Comparison of ENCODE assay signal across 16 cellular contexts in the genomic region with DNA sequence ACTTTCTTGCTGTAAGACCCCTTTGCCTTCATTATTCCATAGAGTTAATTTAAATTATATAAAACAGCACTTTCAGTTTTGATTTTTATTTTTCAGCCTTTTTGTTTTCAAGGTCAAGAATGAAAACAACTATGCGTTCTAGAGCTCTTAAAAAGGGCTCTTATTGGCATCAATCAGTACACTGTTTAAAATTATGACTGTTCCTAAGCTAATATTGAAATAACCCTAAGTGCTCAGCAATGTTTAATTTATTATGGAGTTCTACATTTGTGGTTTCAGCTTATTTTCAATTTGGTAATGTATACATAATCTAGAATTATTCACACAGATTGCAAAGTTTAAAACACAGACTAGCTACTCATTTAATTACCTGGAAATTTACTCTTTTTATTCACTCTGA.
DNase-seq lines count a peak whose midpoint lies in the region; ATAC-seq and TF ChIP-seq lines count a peak whose summit lies in the region.
"Had no signal": no experiment of that assay in that cellular context is flagged by ENCODE, and none has a peak within 500 bp of the region (broad histone marks: within the 10 kb centered on the region; RNA-seq: fewer than 3 reads in every experiment).

No MANE protein-coding gene starts in this region.

- POLR2A ChIA-PET in CD4-positive, alpha-beta memory T cell (lab: Charles Lee; ENCODE audit: partially characterized antibody), result interaction anchor here (0.7 to 1.6 kb wide), 5 partner anchors 17 to 264 kb away, joined by 3 to 4 read pairs (median 3); no protein-coding TSS in a partner anchor

- no peaks in the 10 kb centered on the region for H3K27me3 ChIP-seq in CD4-positive, CD25-positive, alpha-beta regulatory T cell (ENCODE audit: control insufficient read depth, insufficient read depth, low read length)
- H3K27me3 ChIP-seq in CD4-positive, alpha-beta memory T cell (ENCODE audit: insufficient read depth, low read length), result no peaks in the 10 kb centered on the region
- H3K27me3 ChIP-seq in psoas muscle (ENCODE audit: insufficient read depth in 3 of 3, low read length in 2 of 3), result no peaks in the 10 kb centered on the region
- H3K27me3 ChIP-seq: SJSA1 had no signal

- H3K9me3 Mint-ChIP-seq in CD4-positive, CD25-positive, alpha-beta regulatory T cell, result no peaks in the 10 kb centered on the region
- peaks cover 0 to 4% (median 0%) of the 10 kb centered on the region in 8 donors for H3K9me3 Mint-ChIP-seq in CD4-positive, alpha-beta memory T cell
- H3K9me3 Mint-ChIP-seq in central memory CD8-positive, alpha-beta T cell, result no peaks in the 10 kb centered on the region
- H3K9me3 Mint-ChIP-seq: CD8-positive, alpha-beta memory T cell had no signal

- peaks cover 50 to 75% (median 65%) of the 10 kb centered on the region in 4 donors for H3K4me1 Mint-ChIP-seq in CD4-positive, CD25-positive, alpha-beta regulatory T cell
- peaks cover 46 to 78% (median 57%) of the 10 kb centered on the region in 4 donors for H3K4me1 Mint-ChIP-seq in CD4-positive, alpha-beta memory T cell
- peaks cover 62% of the 10 kb centered on the region for H3K4me1 Mint-ChIP-seq in central memory CD8-positive, alpha-beta T cell

- no peak overlapping the region for H3K4me3 Mint-ChIP-seq in CD4-positive, CD25-positive, alpha-beta regulatory T cell
- no peak overlapping the region for H3K4me3 Mint-ChIP-seq in CD4-positive, alpha-beta memory T cell
- H3K4me3 Mint-ChIP-seq in central memory CD8-positive, alpha-beta T cell, result no peak overlapping the region

- no peak for TF ChIP-seq CTCF in psoas muscle (IDR thresholded peaks at IDR 0.05)

- H3K36me3 Mint-ChIP-seq in CD4-positive, CD25-positive, alpha-beta regulatory T cell, result peaks cover 42% of the 10 kb centered on the region
- H3K36me3 Mint-ChIP-seq in CD4-positive, alpha-beta memory T cell, result peaks cover 49 to 79% of the 10 kb centered on the region in 2 donors
- H3K36me3 Mint-ChIP-seq in central memory CD8-positive, alpha-beta T cell (ENCODE audit: insufficient read depth), result peaks cover 74% of the 10 kb centered on the region

- H3K4me3 ChIP-seq in CD4-positive, CD25-positive, alpha-beta regulatory T cell (ENCODE audit: low read depth, low read length), result no peak overlapping the region
- no peak overlapping the region for H3K4me3 ChIP-seq in CD4-positive, alpha-beta memory T cell (ENCODE audit: low read length in 2 of 2)
- H3K4me3 ChIP-seq in psoas muscle, result no peak overlapping the region
- H3K4me3 ChIP-seq: SJSA1 had no signal

- H3K27ac ChIP-seq in CD4-positive, CD25-positive, alpha-beta regulatory T cell (ENCODE audit: insufficient read depth, low read length, poor library complexity, severe bottlenecking), result peak overlapping the region; percentile 55
- no peak overlapping the region for H3K27ac ChIP-seq in CD4-positive, alpha-beta memory T cell (ENCODE audit: low read depth, low read length)
- peak overlapping the region; percentile 18 for H3K27ac ChIP-seq in psoas muscle
- H3K27ac ChIP-seq: HL-60, SJSA1 had no signal

- no peak overlapping the region for H3K27ac Mint-ChIP-seq in CD4-positive, CD25-positive, alpha-beta regulatory T cell
- H3K27ac Mint-ChIP-seq in CD4-positive, alpha-beta memory T cell, result peak overlapping the region in 4 of 7 donors; percentile 57 to 95 (median 86)
- H3K27ac Mint-ChIP-seq in central memory CD8-positive, alpha-beta T cell (ENCODE audit: low read depth), result peak overlapping the region; percentile 96

- CTCF ChIA-PET in CD4-positive, alpha-beta memory T cell (lab: Charles Lee; ENCODE audit: partially characterized antibody), result interaction anchor here (0.8 to 10.7 kb wide), 11 partner anchors 9 to 529 kb away, joined by 3 to 126 read pairs (median 5); no protein-coding TSS in a partner anchor

- H3K9me3 ChIP-seq in CD4-positive, CD25-positive, alpha-beta regulatory T cell (ENCODE audit: control insufficient read depth in 2 of 2, low read length in 2 of 2), result no peaks in the 10 kb centered on the region
- no peaks in the 10 kb centered on the region for H3K9me3 ChIP-seq in CD4-positive, alpha-beta memory T cell (ENCODE audit: control insufficient read depth in 1 of 2, low read length in 2 of 2)
- H3K9me3 ChIP-seq in psoas muscle, result no peaks in the 10 kb centered on the region
- H3K9me3 ChIP-seq: SJSA1 had no signal

- 81 to 86% (median 83%) methylated on average over 1 of the region's 1 CpG for WGBS in psoas muscle, 3 donors

- H3K36me3 ChIP-seq in CD4-positive, CD25-positive, alpha-beta regulatory T cell (ENCODE audit: control insufficient read depth, insufficient read depth, low read length), result peaks cover 78% of the 10 kb centered on the region
- H3K36me3 ChIP-seq in CD4-positive, alpha-beta memory T cell (ENCODE audit: insufficient read depth, low read length), result peaks cover 47% of the 10 kb centered on the region
- H3K36me3 ChIP-seq in psoas muscle (ENCODE audit: insufficient read depth in 1 of 2, low read depth in 1 of 2), result peaks cover 0 to 80% of the 10 kb centered on the region in 2 donors

- no peaks in the 10 kb centered on the region for H3K27me3 Mint-ChIP-seq in CD4-positive, CD25-positive, alpha-beta regulatory T cell
- H3K27me3 Mint-ChIP-seq in CD4-positive, alpha-beta memory T cell, result no peaks in the 10 kb centered on the region
- no peaks in the 10 kb centered on the region for H3K27me3 Mint-ChIP-seq in central memory CD8-positive, alpha-beta T cell

- intact Hi-C loops in CD4-positive, alpha-beta memory T cell (cut with micrococcal nuclease), result loop anchor here (10.0 kb wide), 1 partner anchor 143 kb away; no protein-coding TSS in a partner anchor
- intact Hi-C loops in psoas muscle (cut with DNase I), result loop anchor here (10.0 kb wide), 3 partner anchors 143 to 373 kb away; no protein-coding TSS in a partner anchor

- ATAC-seq in CD4-positive, CD25-positive, alpha-beta regulatory T cell (ENCODE audit: low read depth in 2 of 2), result no peak
- ATAC-seq in central memory CD8-positive, alpha-beta T cell (replicated peaks; ENCODE audit: extremely low read depth, poor library complexity, severe bottlenecking), result no peak
- ATAC-seq in psoas muscle (no peak), HG02973 (IDR thresholded peaks at IDR 0.05; ENCODE audit: unreplicated experiment) (no peak)

- DNase-seq in CD4-positive, CD25-positive, alpha-beta regulatory T cell, result no peak
- no peak for DNase-seq in CD4-positive, alpha-beta memory T cell
- no peak for DNase-seq in central memory CD8-positive, alpha-beta T cell (ENCODE audit: low spot score in 2 of 2)
- DNase-seq in psoas muscle (no peak), RPMI8226 (no peak)
- no peak for DNase-seq in stimulated activated CD4-positive, alpha-beta T cell treated with anti-CD3 and anti-CD28 coated beads, Interleukin-2, amount 100 ng/mL, for 48 hours
- DNase-seq: CD8-positive, alpha-beta memory T cell; DMS79 treated with DMSO at 0.1 percent for 48 hours; HCEC 1CT; NCI-H1417 treated with DMSO at 0.1 percent for 48 hours; NCI-H2029; NCI-H2171; NCI-H748 treated with DMSO at 0.1 percent for 48 hours had no signal

- peaks cover 51% of the 10 kb centered on the region for H3K4me1 ChIP-seq in CD4-positive, CD25-positive, alpha-beta regulatory T cell (ENCODE audit: control insufficient read depth, insufficient read depth, low read length, poor library complexity, severe bottlenecking)
- peaks cover 84% of the 10 kb centered on the region for H3K4me1 ChIP-seq in CD4-positive, alpha-beta memory T cell (ENCODE audit: insufficient read depth, low read length)
- peaks cover 49% of the 10 kb centered on the region for H3K4me1 ChIP-seq in psoas muscle
- H3K4me1 ChIP-seq: SJSA1 had no signal

Comparison
In these comparisons a context has a peak if more than half of its experiments do, and no peak if none do; other contexts are left out.
1. H3K27ac Mint-ChIP-seq: peak in CD4-positive, alpha-beta memory T cell (4 of 7) and central memory CD8-positive, alpha-beta T cell (single experiment); none in CD4-positive, CD25-positive, alpha-beta regulatory T cell (0 of 3).